ENCODE assay signal across 22 cellular contexts in the genomic region with DNA sequence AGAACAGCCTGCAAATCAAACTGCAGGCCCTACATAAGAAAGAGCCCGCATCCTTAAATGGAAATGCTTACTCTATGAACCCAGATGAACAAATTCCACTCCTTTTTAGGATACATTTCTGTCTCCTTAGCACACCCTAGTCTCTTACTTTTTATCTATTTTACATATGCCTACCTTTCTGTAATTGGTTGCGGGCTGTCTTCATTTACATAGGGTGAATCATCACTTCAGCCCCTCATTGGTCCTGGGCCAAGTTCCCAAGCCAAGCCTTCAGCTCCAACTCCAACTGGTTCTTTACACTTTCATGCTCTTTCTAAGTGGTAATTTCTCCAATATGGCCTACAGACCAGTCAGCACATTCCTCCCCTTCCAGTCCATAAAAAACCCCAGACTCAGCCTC.
DNase-seq lines count a peak whose midpoint lies in the region; ATAC-seq, FAIRE-seq and TF ChIP-seq lines count a peak whose summit lies in the region.
"Had no signal": no experiment of that assay in that cellular context is flagged by ENCODE, and none has a peak within 500 bp of the region (broad histone marks: within the 10 kb centered on the region; RNA-seq: fewer than 3 reads in every experiment).

No MANE protein-coding gene starts in this region.

- no peak overlapping the region for H3K27ac Mint-ChIP-seq in astrocyte (ENCODE audit: unreplicated experiment)
- H3K27ac Mint-ChIP-seq in activated naive CD4-positive, alpha-beta T cell treated with anti-CD3 and anti-CD28 coated beads, Interleukin-2, amount 10 ng/mL, durations not matched to agents 7 days and 5 days: no peak overlapping the region
- H3K27ac Mint-ChIP-seq: HFFc6 had no signal

- no peak overlapping the region for H3K4me3 Mint-ChIP-seq in astrocyte (ENCODE audit: unreplicated experiment)
- H3K4me3 Mint-ChIP-seq in activated naive CD4-positive, alpha-beta T cell treated with anti-CD3 and anti-CD28 coated beads, Interleukin-2, amount 10 ng/mL, durations not matched to agents 7 days and 5 days: no peak overlapping the region
- H3K4me3 Mint-ChIP-seq: HFFc6 had no signal

- no peak overlapping the region for H3K27ac ChIP-seq in astrocyte (ENCODE audit: low read depth, low read length)
- no peak overlapping the region for H3K27ac ChIP-seq in thyroid gland
- H3K27ac ChIP-seq: GM23248, SJSA1 had no signal

- H3K79me2 ChIP-seq in astrocyte (ENCODE audit: insufficient read depth, low read length): no peaks in the 10 kb centered on the region

- H3K4me1 ChIP-seq in astrocyte (ENCODE audit: insufficient read depth, low read length) (no peaks in the 10 kb centered on the region), thyroid gland (no peaks in the 10 kb centered on the region)
- H3K4me1 ChIP-seq: SJSA1 had no signal

- CTCF ChIA-PET in activated naive CD4-positive, alpha-beta T cell treated with anti-CD3 and anti-CD28 coated beads, Interleukin-2, amount 10 ng/mL, durations not matched to agents 7 days and 5 days (lab: Charles Lee): no interaction called here

- DNase-seq in Daoy (ENCODE audit: low read depth): peak; percentile 20
- DNase-seq in NCI-H446 (lab: John Stamatoyannopoulos, UW): peak; percentile 36 to 75
- DNase-seq in astrocyte (ENCODE audit: low read depth): peak; percentile 41
- peak; percentile 9 for DNase-seq in kidney glomerular epithelial cell (lab: John Stamatoyannopoulos, UW)
- no peak for DNase-seq in activated naive CD4-positive, alpha-beta T cell treated with anti-CD3 and anti-CD28 coated beads, Interleukin-2, amount 10 ng/mL, durations not matched to agents 7 days and 5 days
- no peak for DNase-seq in thyroid gland
- no peak for DNase-seq in cortex of kidney (lab: John Stamatoyannopoulos, UW)
- DNase-seq: Calu3; DND-41; GDM1; GM23248; HFFc6; MM.1S; NCI-H1105; NCI-H1694 treated with DMSO at 0.1 percent for 48 hours; NCI-H2107; NCI-H226; NCI-H69; NK-92 treated with Interleukin-12 subunit alpha and Interleukin-12 subunit beta, amount 100 ng/mL, for 24 hours had no signal

- peak overlapping the region; percentile 29 for H2AFZ ChIP-seq in astrocyte (ENCODE audit: low read depth, low read length)
- H2AFZ ChIP-seq: GM23248 had no signal

- no peaks in the 10 kb centered on the region for H3K9me3 ChIP-seq in astrocyte (ENCODE audit: insufficient read depth, low read depth, low read length)
- H3K9me3 ChIP-seq in thyroid gland: no peaks in the 10 kb centered on the region
- H3K9me3 ChIP-seq: SJSA1 had no signal

- H3K4me3 ChIP-seq in astrocyte (ENCODE audit: insufficient read depth, low read depth, low read length): no peak overlapping the region
- H3K4me3 ChIP-seq in thyroid gland (replicated peaks in 1 of 3): no peak overlapping the region
- H3K4me3 ChIP-seq: GM23248, SJSA1 had no signal

- H3K36me3 ChIP-seq in astrocyte (ENCODE audit: insufficient read depth, low read length) (no peaks in the 10 kb centered on the region), thyroid gland (no peaks in the 10 kb centered on the region)
- H3K36me3 ChIP-seq: SJSA1 had no signal

- peaks cover 5% of the 10 kb centered on the region for H3K4me1 Mint-ChIP-seq in astrocyte (ENCODE audit: low read depth, unreplicated experiment)
- H3K4me1 Mint-ChIP-seq in activated naive CD4-positive, alpha-beta T cell treated with anti-CD3 and anti-CD28 coated beads, Interleukin-2, amount 10 ng/mL, durations not matched to agents 7 days and 5 days: no peaks in the 10 kb centered on the region

- no peaks in the 10 kb centered on the region for H3K36me3 Mint-ChIP-seq in astrocyte (ENCODE audit: low read depth, unreplicated experiment)
- no peaks in the 10 kb centered on the region for H3K36me3 Mint-ChIP-seq in activated naive CD4-positive, alpha-beta T cell treated with anti-CD3 and anti-CD28 coated beads, Interleukin-2, amount 10 ng/mL, durations not matched to agents 7 days and 5 days

- H3K27me3 Mint-ChIP-seq in astrocyte (ENCODE audit: low read depth, unreplicated experiment): no peaks in the 10 kb centered on the region
- H3K27me3 Mint-ChIP-seq in activated naive CD4-positive, alpha-beta T cell treated with anti-CD3 and anti-CD28 coated beads, Interleukin-2, amount 10 ng/mL, durations not matched to agents 7 days and 5 days: no peaks in the 10 kb centered on the region

- intact Hi-C loops in thyroid gland (cut with DNase I): no loop called here

- no peaks in the 10 kb centered on the region for H3K9me3 Mint-ChIP-seq in astrocyte (ENCODE audit: unreplicated experiment)
- H3K9me3 Mint-ChIP-seq in activated naive CD4-positive, alpha-beta T cell treated with anti-CD3 and anti-CD28 coated beads, Interleukin-2, amount 10 ng/mL, durations not matched to agents 7 days and 5 days: no peaks in the 10 kb centered on the region

- TF ChIP-seq CTCF in astrocyte (IDR thresholded peaks at IDR 0.05; ENCODE audit: insufficient read depth, low read depth, low read length) (no peak), thyroid gland (IDR thresholded peaks at IDR 0.05) (no peak)

- H3K27me3 ChIP-seq in astrocyte (ENCODE audit: insufficient read depth, low read length) (no peaks in the 10 kb centered on the region), thyroid gland (no peaks in the 10 kb centered on the region)
- H3K27me3 ChIP-seq: SJSA1 had no signal

- H3K9ac ChIP-seq in astrocyte (ENCODE audit: low read length): no peak overlapping the region
- H3K9ac ChIP-seq: GM23248 had no signal

- H4K20me1 ChIP-seq in astrocyte (ENCODE audit: insufficient read depth, low read length): no peaks in the 10 kb centered on the region

- no peak for FAIRE-seq in astrocyte (lab: Jason Lieb, UNC)
- FAIRE-seq: GM12891 had no signal

- H3K4me2 ChIP-seq in astrocyte (ENCODE audit: low read length): no peak overlapping the region

- 88 to 92% methylated on average over 2 of the region's 2 CpGs for WGBS in thyroid gland, 2 donors

- no peak for ATAC-seq in HG02885 (IDR thresholded peaks at IDR 0.05; ENCODE audit: poor library complexity, unreplicated experiment)

- no peak for TF ChIP-seq POLR2A in thyroid gland (IDR thresholded peaks at IDR 0.05)

Comparison
In these comparisons a context has a peak if more than half of its experiments do, and no peak if none do; other contexts are left out.
1. DNase-seq: peak in Daoy (single experiment), NCI-H446 (2 of 2), astrocyte (single experiment) and kidney glomerular epithelial cell (single experiment); none in activated naive CD4-positive, alpha-beta T cell treated with anti-CD3 and anti-CD28 coated beads, Interleukin-2, amount 10 ng/mL, durations not matched to agents 7 days and 5 days (single experiment), thyroid gland (0 of 2) and cortex of kidney (single experiment).